In genomic region chrX:80229626-80230025, GRCh38 we compare ENCODE assay signal across 7 cellular contexts.
"Had no signal": no experiment of that assay in that cellular context is flagged by ENCODE, and none has a peak within 500 bp of the region (broad histone marks: within the 10 kb centered on the region; RNA-seq: fewer than 3 reads in every experiment).

No MANE protein-coding gene starts in this region.

- H3K4me3 ChIP-seq: K562 had no signal

- H3K4me1 Mint-ChIP-seq: IgD-negative memory B cell had no signal

- H3K27me3 Mint-ChIP-seq: IgD-negative memory B cell had no signal

- ATAC-seq: HepG2, K562 had no signal

- H3K4me3 Mint-ChIP-seq: IgD-negative memory B cell had no signal

- FAIRE-seq: HepG2, HTR-8/SVneo, K562 had no signal

- H3K36me3 Mint-ChIP-seq: IgD-negative memory B cell had no signal

- H3K27ac ChIP-seq: HL-60 had no signal

- DNase-seq: IMR-90, KBM-7 had no signal

- H3K27ac Mint-ChIP-seq: IgD-negative memory B cell had no signal
